In genomic region chr3:36893137-36893557, GRCh38 we compare ENCODE assay signal across 8 cellular contexts. TPM values are rescaled to one million over a fixed set of nuclear protein-coding genes. Genes with fewer than 3 reads are reported as not detected.
DNase-seq lines count a peak whose midpoint lies in the region; ATAC-seq, FAIRE-seq and TF ChIP-seq lines count a peak whose summit lies in the region.

No MANE protein-coding gene starts in this region.

- H3K4me3 ChIP-seq in bronchial epithelial cell (ENCODE audit: low read depth, low read length) (no peak overlapping the region), lower lobe of right lung (no peak overlapping the region)

- intact Hi-C loops in lower lobe of right lung (cut with DNase I) = no loop called here

- H3K4me1 ChIP-seq in lower lobe of right lung = peaks cover 34% of the 10 kb centered on the region

- FAIRE-seq in bronchial epithelial cell (lab: Jason Lieb, UNC) = no peak

- H3K9me3 ChIP-seq in lower lobe of right lung = no peaks in the 10 kb centered on the region

- peak; percentile 16 for DNase-seq in ELR (ENCODE audit: low read depth)
- DNase-seq in NAMALWA (ENCODE audit: low spot score) = peak; percentile 85
- peak; percentile 79 for DNase-seq in bronchial epithelial cell (ENCODE audit: low read depth)
- DNase-seq in lower lobe of right lung = no peak
- no peak for DNase-seq in HPDE6-E6E7 (ENCODE audit: extremely low spot score)
- DNase-seq in NCI-H2171 treated with DMSO at 0.1 percent for 48 hours (lab: John Stamatoyannopoulos, UW) = no peak
- no peak for DNase-seq in NCI-H82 (lab: John Stamatoyannopoulos, UW)

- H3K27me3 ChIP-seq in bronchial epithelial cell (ENCODE audit: control insufficient read depth, insufficient read depth, low read length) = no peaks in the 10 kb centered on the region
- H3K27me3 ChIP-seq in lower lobe of right lung (ENCODE audit: low read depth) = no peaks in the 10 kb centered on the region

- H3K27ac ChIP-seq in lower lobe of right lung = peak overlapping the region; percentile 63

- no peaks in the 10 kb centered on the region for H3K36me3 ChIP-seq in bronchial epithelial cell (ENCODE audit: control insufficient read depth, insufficient read depth, low read length)
- peaks cover 68% of the 10 kb centered on the region for H3K36me3 ChIP-seq in lower lobe of right lung

- TF ChIP-seq CTCF in bronchial epithelial cell (IDR thresholded peaks at IDR 0.05; ENCODE audit: insufficient read depth, low read length, severe bottlenecking) (no peak), lower lobe of right lung (IDR thresholded peaks at IDR 0.05) (no peak)

- ATAC-seq in GM21423 (IDR thresholded peaks at IDR 0.05; ENCODE audit: unreplicated experiment) (peak; percentile 53), lower lobe of right lung (peak; percentile 80 to 85)

RNA-seq across cellular contexts. Expression of gene TRANK1, which starts 51.7 kb away (rescaled TPM):
- total RNA-seq in bronchial epithelial cell = 0.53 and 1.0 TPM in 2 replicates
- total RNA-seq in lower lobe of right lung = 36.9 TPM

Comparison
In these comparisons a context has a peak if more than half of its experiments do, and no peak if none do; other contexts are left out.
1. DNase-seq: peak in ELR (single experiment), NAMALWA (single experiment) and bronchial epithelial cell (single experiment); none in lower lobe of right lung (single experiment), HPDE6-E6E7 (single experiment), NCI-H2171 treated with DMSO at 0.1 percent for 48 hours (single experiment) and NCI-H82 (single experiment).
2. RNA of gene TRANK1, which starts 51.7 kb away (total RNA-seq): 36.9 TPM in lower lobe of right lung (single experiment); 0.53 to 1.0 TPM in bronchial epithelial cell; every median in the first group is over 10 times any median in the second.